Comparison of ENCODE assay signal across 2 cellular contexts in the genomic region with DNA sequence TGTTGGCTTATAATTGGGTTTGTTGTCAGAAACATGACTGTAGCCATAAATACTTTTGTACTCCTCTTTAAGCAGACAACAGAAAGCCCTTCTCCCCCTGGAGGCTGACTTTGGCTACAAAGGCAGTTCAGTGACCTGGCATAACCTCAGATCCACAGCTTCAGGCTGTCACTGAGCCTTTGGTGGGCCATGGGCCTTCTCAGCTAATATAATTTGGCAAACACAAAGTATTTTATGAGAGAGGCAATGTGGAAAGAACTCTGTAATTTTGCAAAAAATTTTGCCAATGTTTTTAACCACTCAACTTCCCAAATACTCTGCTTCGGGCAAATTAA.
TF ChIP-seq lines count a peak whose summit lies in the region.

No MANE protein-coding gene starts in this region.

TF ChIP-seq in SK-N-SH treated with all-trans-retinoic acid at 6 μM for 48 hours, 23 proteins besides CTCF, POLR2A, EP300 and RAD21 (continued from another document):
- TF ChIP-seq, protein P1, sequence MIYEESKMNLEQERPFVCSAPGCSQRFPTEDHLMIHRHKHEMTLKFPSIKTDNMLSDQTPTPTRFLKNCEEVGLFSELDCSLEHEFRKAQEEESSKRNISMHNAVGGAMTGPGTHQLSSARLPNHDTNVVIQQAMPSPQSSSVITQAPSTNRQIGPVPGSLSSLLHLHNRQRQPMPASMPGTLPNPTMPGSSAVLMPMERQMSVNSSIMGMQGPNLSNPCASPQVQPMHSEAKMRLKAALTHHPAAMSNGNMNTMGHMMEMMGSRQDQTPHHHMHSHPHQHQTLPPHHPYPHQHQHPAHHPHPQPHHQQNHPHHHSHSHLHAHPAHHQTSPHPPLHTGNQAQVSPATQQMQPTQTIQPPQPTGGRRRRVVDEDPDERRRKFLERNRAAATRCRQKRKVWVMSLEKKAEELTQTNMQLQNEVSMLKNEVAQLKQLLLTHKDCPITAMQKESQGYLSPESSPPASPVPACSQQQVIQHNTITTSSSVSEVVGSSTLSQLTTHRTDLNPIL (CRISPR knock-in tag; IDR thresholded peaks at IDR 0.05; ENCODE audit: low read depth), result no peak
- TF ChIP-seq ARNTL (CRISPR knock-in tag; IDR thresholded peaks at IDR 0.05; ENCODE audit: borderline replicate concordance, low read depth) (no peak), ZNF565 (CRISPR knock-in tag; conservative IDR thresholded peaks at IDR 0.05; ENCODE audit: low read depth) (no peak), GLIS3 (CRISPR knock-in tag; IDR thresholded peaks at IDR 0.05) (no peak), ESRRG (CRISPR knock-in tag; IDR thresholded peaks at IDR 0.05) (no peak), CSDC2 (CRISPR knock-in tag; IDR thresholded peaks at IDR 0.05) (no peak), ZFP30 (CRISPR knock-in tag; IDR thresholded peaks at IDR 0.05) (no peak), ZNF70 (CRISPR knock-in tag; IDR thresholded peaks at IDR 0.05) (no peak), ZFP3 (CRISPR knock-in tag; IDR thresholded peaks at IDR 0.05) (no peak), ZNF8 (CRISPR knock-in tag; IDR thresholded peaks at IDR 0.05) (no peak), OSR1 (CRISPR knock-in tag; IDR thresholded peaks at IDR 0.05) (no peak), SNAI2 (CRISPR knock-in tag; IDR thresholded peaks at IDR 0.05) (no peak), ZC3H10 (CRISPR knock-in tag; IDR thresholded peaks at IDR 0.05) (no peak)
- TF ChIP-seq, protein P2, sequence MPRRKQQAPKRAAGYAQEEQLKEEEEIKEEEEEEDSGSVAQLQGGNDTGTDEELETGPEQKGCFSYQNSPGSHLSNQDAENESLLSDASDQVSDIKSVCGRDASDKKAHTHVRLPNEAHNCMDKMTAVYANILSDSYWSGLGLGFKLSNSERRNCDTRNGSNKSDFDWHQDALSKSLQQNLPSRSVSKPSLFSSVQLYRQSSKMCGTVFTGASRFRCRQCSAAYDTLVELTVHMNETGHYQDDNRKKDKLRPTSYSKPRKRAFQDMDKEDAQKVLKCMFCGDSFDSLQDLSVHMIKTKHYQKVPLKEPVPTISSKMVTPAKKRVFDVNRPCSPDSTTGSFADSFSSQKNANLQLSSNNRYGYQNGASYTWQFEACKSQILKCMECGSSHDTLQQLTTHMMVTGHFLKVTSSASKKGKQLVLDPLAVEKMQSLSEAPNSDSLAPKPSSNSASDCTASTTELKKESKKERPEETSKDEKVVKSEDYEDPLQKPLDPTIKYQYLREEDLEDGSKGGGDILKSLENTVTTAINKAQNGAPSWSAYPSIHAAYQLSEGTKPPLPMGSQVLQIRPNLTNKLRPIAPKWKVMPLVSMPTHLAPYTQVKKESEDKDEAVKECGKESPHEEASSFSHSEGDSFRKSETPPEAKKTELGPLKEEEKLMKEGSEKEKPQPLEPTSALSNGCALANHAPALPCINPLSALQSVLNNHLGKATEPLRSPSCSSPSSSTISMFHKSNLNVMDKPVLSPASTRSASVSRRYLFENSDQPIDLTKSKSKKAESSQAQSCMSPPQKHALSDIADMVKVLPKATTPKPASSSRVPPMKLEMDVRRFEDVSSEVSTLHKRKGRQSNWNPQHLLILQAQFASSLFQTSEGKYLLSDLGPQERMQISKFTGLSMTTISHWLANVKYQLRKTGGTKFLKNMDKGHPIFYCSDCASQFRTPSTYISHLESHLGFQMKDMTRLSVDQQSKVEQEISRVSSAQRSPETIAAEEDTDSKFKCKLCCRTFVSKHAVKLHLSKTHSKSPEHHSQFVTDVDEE (CRISPR knock-in tag; IDR thresholded peaks at IDR 0.05), result no peak

TF ChIP-seq in SK-N-SH, 30 proteins besides CTCF, POLR2A, EP300 and RAD21 (continued from another document):
- no peak for TF ChIP-seq REST (IDR thresholded peaks at IDR 0.05; ENCODE audit: low read depth, low read length)
- TF ChIP-seq, protein P3, sequence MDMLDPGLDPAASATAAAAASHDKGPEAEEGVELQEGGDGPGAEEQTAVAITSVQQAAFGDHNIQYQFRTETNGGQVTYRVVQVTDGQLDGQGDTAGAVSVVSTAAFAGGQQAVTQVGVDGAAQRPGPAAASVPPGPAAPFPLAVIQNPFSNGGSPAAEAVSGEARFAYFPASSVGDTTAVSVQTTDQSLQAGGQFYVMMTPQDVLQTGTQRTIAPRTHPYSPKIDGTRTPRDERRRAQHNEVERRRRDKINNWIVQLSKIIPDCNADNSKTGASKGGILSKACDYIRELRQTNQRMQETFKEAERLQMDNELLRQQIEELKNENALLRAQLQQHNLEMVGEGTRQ (IDR thresholded peaks at IDR 0.05; ENCODE audit: borderline replicate concordance, low read depth, low read length), result no peak
- TF ChIP-seq ELF1 (IDR thresholded peaks at IDR 0.05), result no peak
